ENCODE assay signal across 28 cellular contexts in the genomic region with DNA sequence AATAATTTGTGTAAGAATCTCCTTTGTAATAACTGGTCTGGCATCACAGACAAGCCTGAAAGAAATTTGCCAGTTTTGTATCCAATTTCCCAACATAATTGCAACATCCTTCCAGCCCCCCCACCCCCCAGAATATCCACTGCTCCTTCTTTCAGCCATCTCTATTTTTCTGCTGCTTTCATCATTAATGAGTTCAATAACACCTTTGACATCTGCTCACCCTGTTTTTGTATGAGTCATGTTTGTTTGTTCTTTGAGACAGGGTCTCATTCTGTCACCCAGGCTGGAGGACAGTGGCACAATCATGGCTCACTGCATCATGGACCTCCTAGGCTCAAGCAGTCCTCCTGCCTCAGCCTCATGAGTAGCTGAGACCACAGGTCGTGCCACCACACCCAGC.
"Had no signal": no experiment of that assay in that cellular context is flagged by ENCODE, and none has a peak within 500 bp of the region (broad histone marks: within the 10 kb centered on the region; RNA-seq: fewer than 3 reads in every experiment).

No MANE protein-coding gene starts in this region.

- H3K27me3 ChIP-seq: brain microvascular endothelial cell, esophagus squamous epithelium, left lung, neutrophil, ovary, right lobe of liver, testis, transverse colon had no signal

- H3K4me1 Mint-ChIP-seq: endodermal cell, T-helper 17 cell had no signal

- H3K27ac ChIP-seq: brain microvascular endothelial cell, epithelial cell of prostate, esophagus squamous epithelium, left lung, neutrophil, ovary, right lobe of liver, testis, transverse colon had no signal

- H3K9me3 ChIP-seq: esophagus squamous epithelium, left lung, neutrophil, ovary, right lobe of liver, testis, transverse colon had no signal

- ATAC-seq: activated CD8-positive, alpha-beta memory T cell treated with anti-CD3 and anti-CD28 coated beads, Interleukin-2, amount 10 ng/mL, durations not matched to agents 7 days and 5 days; activated CD8-positive, alpha-beta T cell treated with anti-CD3 and anti-CD28 coated beads, Interleukin-2, amount 10 ng/mL, durations not matched to agents 7 days and 5 days; left lung; stimulated activated naive CD8-positive, alpha-beta T cell treated with anti-CD3 and anti-CD28 coated beads, Interleukin-15, Interleukin-2, amounts not matched to agents 100 U/mL and 50 U/mL, for 24 hours; T-helper 17 cell had no signal

- H3K27ac Mint-ChIP-seq: activated CD8-positive, alpha-beta memory T cell treated with anti-CD3 and anti-CD28 coated beads, Interleukin-2, amount 10 ng/mL, durations not matched to agents 7 days and 5 days; activated CD8-positive, alpha-beta T cell treated with anti-CD3 and anti-CD28 coated beads, Interleukin-2, amount 10 ng/mL, durations not matched to agents 7 days and 5 days; activated naive CD8-positive, alpha-beta T cell treated with anti-CD3 and anti-CD28 coated beads for 36 hours; endodermal cell; nephron progenitor cell; progenitor cell of endocrine pancreas; T-helper 17 cell had no signal

- H3K4me1 ChIP-seq: right lobe of liver, testis had no signal

- H3K4me3 ChIP-seq: esophagus squamous epithelium, left lung, lung, ovary, right lobe of liver, testis, transverse colon had no signal

- H3K27me3 Mint-ChIP-seq: activated CD8-positive, alpha-beta memory T cell treated with anti-CD3 and anti-CD28 coated beads, Interleukin-2, amount 10 ng/mL, durations not matched to agents 7 days and 5 days; activated naive CD8-positive, alpha-beta T cell treated with anti-CD3 and anti-CD28 coated beads for 36 hours; naive B cell; progenitor cell of endocrine pancreas; T-helper 17 cell had no signal

- H3K4me3 Mint-ChIP-seq: activated CD8-positive, alpha-beta memory T cell treated with anti-CD3 and anti-CD28 coated beads, Interleukin-2, amount 10 ng/mL, durations not matched to agents 7 days and 5 days; activated CD8-positive, alpha-beta T cell treated with anti-CD3 and anti-CD28 coated beads, Interleukin-2, amount 10 ng/mL, durations not matched to agents 7 days and 5 days; activated naive CD8-positive, alpha-beta T cell treated with anti-CD3 and anti-CD28 coated beads for 36 hours; endodermal cell; nephron progenitor cell; T-helper 17 cell had no signal

- H3K36me3 Mint-ChIP-seq: activated CD8-positive, alpha-beta memory T cell treated with anti-CD3 and anti-CD28 coated beads, Interleukin-2, amount 10 ng/mL, durations not matched to agents 7 days and 5 days; activated naive CD8-positive, alpha-beta T cell treated with anti-CD3 and anti-CD28 coated beads for 36 hours; naive B cell had no signal

- H3K9me3 Mint-ChIP-seq: activated naive CD8-positive, alpha-beta T cell treated with anti-CD3 and anti-CD28 coated beads for 36 hours; endodermal cell; naive B cell; nephron progenitor cell had no signal

- FAIRE-seq: astrocyte, islet of Langerhans had no signal

- H3K36me3 ChIP-seq: brain microvascular endothelial cell, esophagus squamous epithelium, left lung, neutrophil, ovary, right lobe of liver, transverse colon had no signal

- DNase-seq: activated CD4-positive, alpha-beta T cell treated with anti-CD3 and anti-CD28 coated beads, Interleukin-2, amount 50 U/mL, for 1 hour; activated CD8-positive, alpha-beta memory T cell treated with anti-CD3 and anti-CD28 coated beads, Interleukin-2, amount 10 ng/mL, durations not matched to agents 7 days and 5 days; activated CD8-positive, alpha-beta T cell treated with anti-CD3 and anti-CD28 coated beads, Interleukin-2, amount 10 ng/mL, durations not matched to agents 7 days and 5 days; activated naive CD4-positive, alpha-beta T cell; activated naive CD8-positive, alpha-beta T cell treated with anti-CD3 and anti-CD28 coated beads for 36 hours; activated T-cell treated with anti-CD3 and anti-CD28 coated beads, Interleukin-2, amount 50 U/mL, for 48 hours; amniotic stem cell; brain microvascular endothelial cell; endodermal cell; esophagus squamous epithelium; foreskin melanocyte; naive B cell; nephron progenitor cell; ovary; right lobe of liver; stimulated activated CD4-positive, alpha-beta T cell treated with anti-CD3 and anti-CD28 coated beads, Interleukin-4, amount 100 ng/mL, for 1 hour; stimulated activated naive CD8-positive, alpha-beta T cell treated with anti-CD3 and anti-CD28 coated beads, Interleukin-15, Interleukin-2, amounts not matched to agents 100 U/mL and 50 U/mL, for 24 hours; T-helper 17 cell; T1000; testis; transverse colon had no signal
